ENCODE assay signal across 23 cellular contexts in genomic region chr1:174007846-174008245, GRCh38. TPM values are rescaled to one million over a fixed set of nuclear protein-coding genes. Genes with fewer than 3 reads are reported as not detected.
DNase-seq lines count a peak whose midpoint lies in the region; ATAC-seq and TF ChIP-seq lines count a peak whose summit lies in the region.
"Had no signal": no experiment of that assay in that cellular context is flagged by ENCODE, and none has a peak within 500 bp of the region (broad histone marks: within the 10 kb centered on the region; RNA-seq: fewer than 3 reads in every experiment).

No MANE protein-coding gene starts in this region.

- H3K4me1 ChIP-seq in neutrophil (ENCODE audit: control insufficient read depth in 1 of 2, insufficient read depth in 1 of 2, low read depth in 1 of 2, low read length in 1 of 2) (peaks cover 28 to 31% of the 10 kb centered on the region in 2 experiments), uterus (no peaks in the 10 kb centered on the region)
- H3K4me1 ChIP-seq: pancreas had no signal

- H3K4me3 Mint-ChIP-seq in T-helper 17 cell: peak overlapping the region; percentile 16
- H3K4me3 Mint-ChIP-seq in activated CD4-positive, alpha-beta T cell treated with anti-CD3 and anti-CD28 coated beads for 36 hours: no peak overlapping the region
- H3K4me3 Mint-ChIP-seq: activated CD4-positive, alpha-beta T cell treated with anti-CD3 and anti-CD28 coated beads, Interleukin-2, amount 10 ng/mL, durations not matched to agents 24 days and 14 days; CD8-positive, alpha-beta T cell; GM23338; memory B cell had no signal

- H3K36me3 ChIP-seq in neutrophil: peaks cover 3% of the 10 kb centered on the region
- H3K36me3 ChIP-seq in uterus: no peaks in the 10 kb centered on the region
- H3K36me3 ChIP-seq: pancreas, right lobe of liver had no signal

- H3K27me3 ChIP-seq in neutrophil: no peaks in the 10 kb centered on the region
- no peaks in the 10 kb centered on the region for H3K27me3 ChIP-seq in uterus
- H3K27me3 ChIP-seq: pancreas, right lobe of liver, testis had no signal

- ATAC-seq in T-helper 17 cell: no peak
- no peak for ATAC-seq in activated CD4-positive, alpha-beta T cell treated with anti-CD3 and anti-CD28 coated beads for 36 hours
- ATAC-seq: CD8-positive, alpha-beta T cell; GM23338; left cardiac atrium; pancreas; right lobe of liver had no signal

- intact Hi-C loops in activated CD4-positive, alpha-beta T cell treated with anti-CD3 and anti-CD28 coated beads for 36 hours (cut with DNase I, micrococcal nuclease): no loop called here
- intact Hi-C loops in uterus (cut with DNase I; ENCODE audit: low total_unique reads): no loop called here

- peaks cover 30% of the 10 kb centered on the region for H3K4me1 Mint-ChIP-seq in T-helper 17 cell
- peaks cover 41% of the 10 kb centered on the region for H3K4me1 Mint-ChIP-seq in activated CD4-positive, alpha-beta T cell treated with anti-CD3 and anti-CD28 coated beads for 36 hours

- peaks cover 3% of the 10 kb centered on the region for H3K9me3 Mint-ChIP-seq in activated CD4-positive, alpha-beta T cell treated with anti-CD3 and anti-CD28 coated beads for 36 hours (ENCODE audit: low read depth)
- H3K9me3 Mint-ChIP-seq: CD8-positive, alpha-beta T cell; GM23338; memory B cell had no signal

- DNase-seq in AG10803 (ENCODE audit: low read depth) (peak; percentile 8), GM03348 (ENCODE audit: low spot score) (peak; percentile 10), T-helper 17 cell (no peak), DMS 273 (lab: John Stamatoyannopoulos, UW; ENCODE audit: unreplicated experiment) (no peak), uterus (no peak)
- no peak for DNase-seq in activated CD4-positive, alpha-beta T cell treated with anti-CD3 and anti-CD28 coated beads for 36 hours
- DNase-seq: activated CD4-positive, alpha-beta T cell treated with anti-CD3 and anti-CD28 coated beads, Interleukin-2, amount 10 ng/mL, durations not matched to agents 24 days and 14 days; activated CD8-positive, alpha-beta memory T cell treated with anti-CD3 and anti-CD28 coated beads, Interleukin-2, amount 50 U/mL, for 4 hours; activated effector memory CD4-positive, alpha-beta T cell treated with anti-CD3 and anti-CD28 coated beads, Interleukin-2, amount 50 U/mL, for 16 hours; amniotic stem cell; CD8-positive, alpha-beta T cell; DMS79; left cardiac atrium; naive B cell; NCI-H1417 treated with DMSO at 0.1 percent for 48 hours; NCI-H526; pancreas; right lobe of liver; Right ventricle myocardium superior; testis had no signal

- H3K27me3 Mint-ChIP-seq in T-helper 17 cell: no peaks in the 10 kb centered on the region
- H3K27me3 Mint-ChIP-seq in activated CD4-positive, alpha-beta T cell treated with anti-CD3 and anti-CD28 coated beads for 36 hours: no peaks in the 10 kb centered on the region
- H3K27me3 Mint-ChIP-seq: activated CD4-positive, alpha-beta T cell treated with anti-CD3 and anti-CD28 coated beads, Interleukin-2, amount 10 ng/mL, durations not matched to agents 24 days and 14 days; memory B cell; naive B cell had no signal

- no peaks in the 10 kb centered on the region for H3K9me3 ChIP-seq in T-helper 17 cell (ENCODE audit: control insufficient read depth, low read length, poor library complexity, severe bottlenecking)
- H3K9me3 ChIP-seq in neutrophil: no peaks in the 10 kb centered on the region
- no peaks in the 10 kb centered on the region for H3K9me3 ChIP-seq in uterus
- H3K9me3 ChIP-seq: pancreas, right lobe of liver, testis had no signal

- TF ChIP-seq CTCF in AG10803 (conservative IDR thresholded peaks at IDR 0.05; ENCODE audit: low read length): no peak
- TF ChIP-seq CTCF in neutrophil (IDR thresholded peaks at IDR 0.05): no peak
- no peak for TF ChIP-seq CTCF in uterus (IDR thresholded peaks at IDR 0.05)

- no peak overlapping the region for H3K27ac Mint-ChIP-seq in T-helper 17 cell
- H3K27ac Mint-ChIP-seq in activated CD4-positive, alpha-beta T cell treated with anti-CD3 and anti-CD28 coated beads for 36 hours: no peak overlapping the region
- H3K27ac Mint-ChIP-seq: activated CD4-positive, alpha-beta T cell treated with anti-CD3 and anti-CD28 coated beads, Interleukin-2, amount 10 ng/mL, durations not matched to agents 24 days and 14 days; CD8-positive, alpha-beta T cell; GM23338; memory B cell had no signal

- POLR2A ChIA-PET in activated CD4-positive, alpha-beta T cell treated with anti-CD3 and anti-CD28 coated beads for 36 hours (lab: Charles Lee): no interaction called here

- CTCF ChIA-PET in activated CD4-positive, alpha-beta T cell treated with anti-CD3 and anti-CD28 coated beads for 36 hours (lab: Charles Lee): no interaction called here

- H3K4me3 ChIP-seq in AG10803 (ENCODE audit: low read length) (no peak overlapping the region), neutrophil (ENCODE audit: low read depth in 1 of 2, low read length in 1 of 2) (peak overlapping the region in 1 of 2 experiments; percentile 44), uterus (no peak overlapping the region)
- H3K4me3 ChIP-seq: GM23338, pancreas, right lobe of liver, testis had no signal

- peaks cover 2% of the 10 kb centered on the region for H3K36me3 Mint-ChIP-seq in T-helper 17 cell (ENCODE audit: low read depth)
- peaks cover 25% of the 10 kb centered on the region for H3K36me3 Mint-ChIP-seq in activated CD4-positive, alpha-beta T cell treated with anti-CD3 and anti-CD28 coated beads for 36 hours (ENCODE audit: low read depth)

- H3K27ac ChIP-seq in neutrophil (peak overlapping the region; percentile 80), uterus (no peak overlapping the region)
- H3K27ac ChIP-seq: pancreas, right lobe of liver, testis had no signal

- no peak for TF ChIP-seq POLR2A in uterus (IDR thresholded peaks at IDR 0.05)

RNA-seq across cellular contexts. Expression of gene RC3H1, which starts 14.3 kb away (rescaled TPM):
- 10 to 100 TPM; 41.7 to 50.0 TPM for total RNA-seq in T-helper 17 cell
- 10 to 100 TPM; 27.3 to 37.0 TPM for total RNA-seq in activated CD4-positive, alpha-beta T cell treated with anti-CD3 and anti-CD28 coated beads for 36 hours
- 10 to 100 TPM; 15.9 to 45.7 (median 32.7) TPM for total RNA-seq in uterus

Comparison
In these comparisons a context has a peak if more than half of its experiments do, and no peak if none do; other contexts are left out.
1. DNase-seq: peak in AG10803 (single experiment) and GM03348 (single experiment); none in T-helper 17 cell (0 of 3), activated CD4-positive, alpha-beta T cell treated with anti-CD3 and anti-CD28 coated beads for 36 hours (single experiment), DMS 273 (single experiment) and uterus (0 of 2).